30 cellular contexts compared by ENCODE assay signal in genomic region chr1:7220007-7220406, GRCh38.
DNase-seq lines count a peak whose midpoint lies in the region; TF ChIP-seq lines count a peak whose summit lies in the region.
"Had no signal": no experiment of that assay in that cellular context is flagged by ENCODE, and none has a peak within 500 bp of the region (broad histone marks: within the 10 kb centered on the region; RNA-seq: fewer than 3 reads in every experiment).

No MANE protein-coding gene starts in this region.

- 92 to 96% methylated on average over 4 to 10 of the region's 10 CpGs for WGBS in endodermal cell (ENCODE audit: insufficient coverage in 1 of 2, insufficient read length in 1 of 2), 2 experiments

- H3K4me1 ChIP-seq in osteoblast (ENCODE audit: insufficient read depth, low read length) = peaks cover 24% of the 10 kb centered on the region
- H3K4me1 ChIP-seq in endodermal cell (ENCODE audit: control insufficient read depth, insufficient read depth, low read length) = no peaks in the 10 kb centered on the region
- H3K4me1 ChIP-seq in colonic mucosa = no peaks in the 10 kb centered on the region
- H3K4me1 ChIP-seq: BE2C had no signal

- H3K4me3 Mint-ChIP-seq in endodermal cell = no peak overlapping the region
- H3K4me3 Mint-ChIP-seq: activated CD8-positive, alpha-beta T cell treated with anti-CD3 and anti-CD28 coated beads for 36 hours; activated naive CD4-positive, alpha-beta T cell treated with anti-CD3 and anti-CD28 coated beads for 36 hours; activated T-helper 1 cell treated with anti-CD3 and anti-CD28 coated beads, Interleukin-12 subunit alpha, Interleukin-12 subunit beta, Interleukin-2, Interleukin-4 antibody, amounts not matched to agents 30 ng/mL and 10 ng/mL and 1 ng/mL, durations not matched to agents 14 hours and 24 hours and 36 hours; HFFc6; nephron; stimulated activated naive CD8-positive, alpha-beta T cell treated with anti-CD3 and anti-CD28 coated beads, Interleukin-15, Interleukin-2, amounts not matched to agents 100 ng/mL and 50 ng/mL, for 24 hours; T-helper 17 cell had no signal

- H3K36me3 Mint-ChIP-seq in endodermal cell (ENCODE audit: low read depth) = no peaks in the 10 kb centered on the region

- H3K36me3 ChIP-seq in osteoblast (ENCODE audit: insufficient read depth, low read length) (no peaks in the 10 kb centered on the region), endodermal cell (ENCODE audit: control insufficient read depth, insufficient read depth, low read length) (no peaks in the 10 kb centered on the region), colonic mucosa (no peaks in the 10 kb centered on the region)
- H3K36me3 ChIP-seq: BE2C, ovary, thoracic aorta had no signal

- H3K27me3 ChIP-seq in AG04450 (ENCODE audit: control insufficient read depth, insufficient read depth, low read length) = no peaks in the 10 kb centered on the region
- no peaks in the 10 kb centered on the region for H3K27me3 ChIP-seq in osteoblast (ENCODE audit: insufficient read depth, low read length)
- no peaks in the 10 kb centered on the region for H3K27me3 ChIP-seq in endodermal cell (ENCODE audit: control insufficient read depth, insufficient read depth, low read length, poor library complexity, severe bottlenecking)
- no peaks in the 10 kb centered on the region for H3K27me3 ChIP-seq in colonic mucosa
- H3K27me3 ChIP-seq: BE2C, hepatocyte, ovary had no signal

- H3K9ac ChIP-seq in endodermal cell (ENCODE audit: extremely low read depth, low read length, poor library complexity, severe bottlenecking) (no peak overlapping the region), colonic mucosa (ENCODE audit: low read depth in 2 of 2, low read length in 2 of 2) (no peak overlapping the region)

- H3K4me3 ChIP-seq in AG04450 (ENCODE audit: low read depth, low read length) (no peak overlapping the region), choroid plexus epithelial cell (ENCODE audit: low read depth, low read length) (no peak overlapping the region), osteoblast (ENCODE audit: insufficient read depth, low read length) (no peak overlapping the region), endodermal cell (ENCODE audit: low read length) (no peak overlapping the region), colonic mucosa (no peak overlapping the region)
- H3K4me3 ChIP-seq: hepatocyte, mucosa of descending colon, ovary, thoracic aorta had no signal

- DNase-seq in AG04450 (ENCODE audit: low read depth, low spot score) (peak; percentile 33), RPMI7951 (ENCODE audit: low read depth) (peak; percentile 29), choroid plexus epithelial cell (ENCODE audit: low read depth) (peak; percentile 51), osteoblast (ENCODE audit: insufficient read length, low spot score, missing footprints) (peak; percentile 4), endodermal cell (no peak), colonic mucosa (no peak), D341Med (ENCODE audit: low spot score) (no peak)
- no peak for DNase-seq in activated CD4-positive, CD25-positive, alpha-beta regulatory T cell treated with anti-CD3 and anti-CD28 coated beads, Interleukin-2, amount 50 U/mL, for 72 hours
- DNase-seq: activated CD8-positive, alpha-beta memory T cell treated with anti-CD3 and anti-CD28 coated beads, Interleukin-2, amount 50 U/mL, for 48 hours; activated CD8-positive, alpha-beta T cell treated with anti-CD3 and anti-CD28 coated beads for 36 hours; activated naive CD4-positive, alpha-beta T cell treated with anti-CD3 and anti-CD28 coated beads for 36 hours; BE2C; effector CD8-positive, alpha-beta T cell; foreskin melanocyte; GDM1; HFFc6; left cardiac atrium; NCI-H1092; NCI-H1694; ovary; Right ventricle myocardium superior; stimulated activated CD4-positive, alpha-beta T cell treated with anti-CD3 and anti-CD28 coated beads, Interleukin-2, amount 100 ng/mL, for 24 hours; T-helper 17 cell had no signal

- peaks cover 5% of the 10 kb centered on the region for H3K9me3 ChIP-seq in AG04450 (ENCODE audit: control insufficient read depth, insufficient read depth, low read length)
- no peaks in the 10 kb centered on the region for H3K9me3 ChIP-seq in osteoblast (ENCODE audit: low read depth, low read length)
- H3K9me3 ChIP-seq in endodermal cell (ENCODE audit: control insufficient read depth, low read length) = no peaks in the 10 kb centered on the region
- no peaks in the 10 kb centered on the region for H3K9me3 ChIP-seq in colonic mucosa
- H3K9me3 ChIP-seq: BE2C, mucosa of descending colon, ovary, thoracic aorta had no signal

- H3K27ac ChIP-seq in AG04450 (ENCODE audit: low read depth, low read length) = peak overlapping the region; percentile 75
- H3K27ac ChIP-seq in osteoblast (ENCODE audit: low read depth, low read length) = peak overlapping the region; percentile 47
- no peak overlapping the region for H3K27ac ChIP-seq in endodermal cell (ENCODE audit: low read depth, low read length)
- H3K27ac ChIP-seq in colonic mucosa = no peak overlapping the region
- H3K27ac ChIP-seq: epithelial cell of prostate, hepatocyte, ovary, thoracic aorta had no signal

- H2AFZ ChIP-seq in osteoblast (ENCODE audit: low read length) = peak overlapping the region; percentile 27
- H2AFZ ChIP-seq: hepatocyte had no signal

- POLR2A ChIA-PET in AG04450 (lab: Yijun Ruan, JAX) = interaction anchor here (1.0 kb wide), 1 partner anchor 80 kb away, joined by 4 read pairs; no protein-coding TSS in a partner anchor

- H3K9me3 Mint-ChIP-seq in endodermal cell = no peaks in the 10 kb centered on the region
- H3K9me3 Mint-ChIP-seq: activated CD8-positive, alpha-beta T cell treated with anti-CD3 and anti-CD28 coated beads for 36 hours; activated naive CD4-positive, alpha-beta T cell treated with anti-CD3 and anti-CD28 coated beads for 36 hours; activated T-helper 1 cell treated with anti-CD3 and anti-CD28 coated beads, Interleukin-12 subunit alpha, Interleukin-12 subunit beta, Interleukin-2, Interleukin-4 antibody, amounts not matched to agents 30 ng/mL and 10 ng/mL and 1 ng/mL, durations not matched to agents 14 hours and 24 hours and 36 hours; HFFc6; nephron; stimulated activated naive CD8-positive, alpha-beta T cell treated with anti-CD3 and anti-CD28 coated beads, Interleukin-15, Interleukin-2, amounts not matched to agents 100 ng/mL and 50 ng/mL, for 24 hours had no signal

- no peaks in the 10 kb centered on the region for H3K79me2 ChIP-seq in osteoblast (ENCODE audit: insufficient read depth, low read length)
- H3K79me2 ChIP-seq: hepatocyte had no signal

- intact Hi-C loops in colonic mucosa (cut with DNase I) = loop anchor here (5.0 to 10.0 kb wide), 2 partner anchors 315 to 427 kb away; no protein-coding TSS in a partner anchor

- no peaks in the 10 kb centered on the region for H3K27me3 Mint-ChIP-seq in endodermal cell (ENCODE audit: insufficient read depth)

- TF ChIP-seq CTCF in AG04450 (IDR thresholded peaks at IDR 0.05; ENCODE audit: low read depth, low read length) = no peak
- TF ChIP-seq CTCF in choroid plexus epithelial cell (conservative IDR thresholded peaks at IDR 0.05; ENCODE audit: low read depth, low read length) = no peak
- TF ChIP-seq CTCF in osteoblast (IDR thresholded peaks at IDR 0.05; ENCODE audit: extremely low read depth, low read depth, low read length) = no peak
- no peak for TF ChIP-seq CTCF in endodermal cell (conservative IDR thresholded peaks at IDR 0.05)
- TF ChIP-seq CTCF in colonic mucosa (IDR thresholded peaks at IDR 0.05) = no peak

- H4K20me1 ChIP-seq in osteoblast (ENCODE audit: insufficient read depth, low read length) = no peaks in the 10 kb centered on the region

- CTCF ChIA-PET in AG04450 (lab: Charles Lee) = interaction anchor here (1.0 to 1.1 kb wide), 2 partner anchors 425 to 500 kb away, joined by 3 read pairs; no protein-coding TSS in a partner anchor

- no peak overlapping the region for H3K4me2 ChIP-seq in osteoblast (ENCODE audit: insufficient read depth, low read length)
- H3K4me2 ChIP-seq: hepatocyte had no signal

- no peaks in the 10 kb centered on the region for H3K4me1 Mint-ChIP-seq in endodermal cell
- H3K4me1 Mint-ChIP-seq: nephron had no signal

- H3K27ac Mint-ChIP-seq in endodermal cell = no peak overlapping the region
- H3K27ac Mint-ChIP-seq: activated CD8-positive, alpha-beta T cell treated with anti-CD3 and anti-CD28 coated beads for 36 hours; activated naive CD4-positive, alpha-beta T cell treated with anti-CD3 and anti-CD28 coated beads for 36 hours; activated T-helper 1 cell treated with anti-CD3 and anti-CD28 coated beads, Interleukin-12 subunit alpha, Interleukin-12 subunit beta, Interleukin-2, Interleukin-4 antibody, amounts not matched to agents 30 ng/mL and 10 ng/mL and 1 ng/mL, durations not matched to agents 14 hours and 24 hours and 36 hours; HFFc6; nephron; stimulated activated naive CD8-positive, alpha-beta T cell treated with anti-CD3 and anti-CD28 coated beads, Interleukin-15, Interleukin-2, amounts not matched to agents 100 ng/mL and 50 ng/mL, for 24 hours; T-helper 17 cell had no signal

Comparison
In these comparisons a context has a peak if more than half of its experiments do, and no peak if none do; other contexts are left out.
1. DNase-seq: peak in AG04450 (single experiment), RPMI7951 (single experiment), choroid plexus epithelial cell (single experiment) and osteoblast (single experiment); none in endodermal cell (single experiment), colonic mucosa (single experiment), activated CD4-positive, CD25-positive, alpha-beta regulatory T cell treated with anti-CD3 and anti-CD28 coated beads, Interleukin-2, amount 50 U/mL, for 72 hours (single experiment) and D341Med (single experiment).
2. H3K27ac ChIP-seq: peak in AG04450 (single experiment) and osteoblast (single experiment); none in endodermal cell (single experiment) and colonic mucosa (single experiment).